31 cellular contexts compared by ENCODE assay signal in genomic region chr2:181755181-181755580, GRCh38.
"Had no signal": no experiment of that assay in that cellular context is flagged by ENCODE, and none has a peak within 500 bp of the region (broad histone marks: within the 10 kb centered on the region; RNA-seq: fewer than 3 reads in every experiment).

No MANE protein-coding gene starts in this region.

- H3K4me1 ChIP-seq: ascending aorta had no signal

- H3K27me3 ChIP-seq: ascending aorta, cardiac muscle cell had no signal

- H3K4me3 Mint-ChIP-seq: activated B cell treated with CpG ODN at 0.5 μM for 24 hours; activated CD4-positive, alpha-beta memory T cell treated with anti-CD3 and anti-CD28 coated beads for 36 hours; activated CD4-positive, alpha-beta T cell treated with anti-CD3 and anti-CD28 coated beads, Interleukin-2, amount 10 ng/mL, durations not matched to agents 7 days and 5 days; activated CD8-positive, alpha-beta T cell treated with anti-CD3 and anti-CD28 coated beads for 36 hours; activated naive CD4-positive, alpha-beta T cell treated with anti-CD3 and anti-CD28 coated beads, Interleukin-2, amount 10 ng/mL, durations not matched to agents 7 days and 5 days; activated naive CD4-positive, alpha-beta T cell treated with anti-CD3 and anti-CD28 coated beads, Interleukin-2, amount 50 U/mL, for 24 hours; activated naive CD8-positive, alpha-beta T cell; activated naive CD8-positive, alpha-beta T cell treated with anti-CD3 and anti-CD28 coated beads, Interleukin-2, amount 10 ng/mL, durations not matched to agents 7 days and 5 days; activated naive CD8-positive, alpha-beta T cell treated with anti-CD3 and anti-CD28 coated beads, Interleukin-2, amount 50 U/mL, for 24 hours; activated T-cell treated with anti-CD3 and anti-CD28 coated beads, Interleukin-2, amount 50 U/mL, for 24 hours; brain; central memory CD8-positive, alpha-beta T cell; T-helper 1 cell treated with Interleukin-12 subunit alpha and Interleukin-12 subunit beta and Interleukin-4 antibody, amounts not matched to agents 30 μg/mL and 1 μg/mL, for 36 hours; T-helper 2 cell treated with Interferon-gamma antibody and Interleukin-4, amounts not matched to agents 5 μg/mL and 100 μg/mL, for 36 hours had no signal

- H3K4me3 ChIP-seq: ascending aorta, cardiac muscle cell had no signal

- DNase-seq: activated B cell treated with CpG ODN at 0.5 μM for 24 hours; activated CD4-positive, alpha-beta memory T cell treated with anti-CD3 and anti-CD28 coated beads for 36 hours; activated CD4-positive, alpha-beta T cell treated with anti-CD3 and anti-CD28 coated beads for 48 hours; activated CD4-positive, alpha-beta T cell treated with anti-CD3 and anti-CD28 coated beads, Interleukin-2, amount 10 ng/mL, durations not matched to agents 7 days and 5 days; activated CD4-positive, CD25-positive, alpha-beta regulatory T cell treated with anti-CD3 and anti-CD28 coated beads, Interleukin-2, amount 50 U/mL, for 72 hours; activated CD8-positive, alpha-beta memory T cell treated with anti-CD3 and anti-CD28 coated beads, Interleukin-2, amount 50 U/mL, for 48 hours; activated CD8-positive, alpha-beta T cell treated with anti-CD3 and anti-CD28 coated beads for 36 hours; activated effector memory CD4-positive, alpha-beta T cell treated with Interleukin-2 at 50 U/mL for 16 hours; activated gamma-delta T cell; activated naive CD4-positive, alpha-beta T cell treated with anti-CD3 and anti-CD28 coated beads, Interleukin-2, amount 10 ng/mL, durations not matched to agents 7 days and 5 days; activated naive CD4-positive, alpha-beta T cell treated with Interleukin-2 at 50 U/mL for 16 hours; activated naive CD8-positive, alpha-beta T cell treated with anti-CD3 and anti-CD28 coated beads, Interleukin-2, amount 10 ng/mL, durations not matched to agents 7 days and 5 days; activated naive CD8-positive, alpha-beta T cell treated with anti-CD3 and anti-CD28 coated beads, Interleukin-2, amount 50 U/mL, for 24 hours; activated T-cell treated with anti-CD3 and anti-CD28 coated beads, Interleukin-2, amount 50 U/mL, for 24 hours; amygdala; anterior cingulate cortex; caudate nucleus; cerebellar nuclear complex; T-helper 1 cell; T-helper 2 cell; T-helper 9 cell had no signal

- H3K36me3 ChIP-seq: ascending aorta, cardiac muscle cell had no signal

- H3K9me3 Mint-ChIP-seq: activated B cell treated with CpG ODN at 0.5 μM for 24 hours; activated CD4-positive, alpha-beta memory T cell treated with anti-CD3 and anti-CD28 coated beads for 36 hours; activated CD4-positive, alpha-beta T cell treated with anti-CD3 and anti-CD28 coated beads, Interleukin-2, amount 10 ng/mL, durations not matched to agents 7 days and 5 days; activated CD8-positive, alpha-beta T cell treated with anti-CD3 and anti-CD28 coated beads for 36 hours; activated naive CD4-positive, alpha-beta T cell treated with anti-CD3 and anti-CD28 coated beads, Interleukin-2, amount 10 ng/mL, durations not matched to agents 7 days and 5 days; activated naive CD4-positive, alpha-beta T cell treated with anti-CD3 and anti-CD28 coated beads, Interleukin-2, amount 50 U/mL, for 24 hours; activated naive CD8-positive, alpha-beta T cell treated with anti-CD3 and anti-CD28 coated beads, Interleukin-2, amount 50 U/mL, for 24 hours; activated T-helper 2 cell treated with anti-CD3 and anti-CD28 coated beads, Interferon-gamma antibody, Interleukin-2, Interleukin-4, amounts not matched to agents 10 μg/mL and 5 μg/mL and 100 μg/mL, durations not matched to agents 14 hours and 24 hours and 36 hours; central memory CD8-positive, alpha-beta T cell; T-helper 1 cell treated with Interleukin-12 subunit alpha and Interleukin-12 subunit beta and Interleukin-4 antibody, amounts not matched to agents 30 μg/mL and 1 μg/mL, for 36 hours; T-helper 2 cell treated with Interferon-gamma antibody and Interleukin-4, amounts not matched to agents 5 μg/mL and 100 μg/mL, for 36 hours had no signal

- ATAC-seq: activated CD8-positive, alpha-beta T cell treated with anti-CD3 and anti-CD28 coated beads for 36 hours; activated naive CD8-positive, alpha-beta T cell treated with anti-CD3 and anti-CD28 coated beads, Interleukin-2, amount 50 U/mL, for 24 hours had no signal

- H3K9me3 ChIP-seq: ascending aorta had no signal

- H3K4me1 Mint-ChIP-seq: activated B cell treated with CpG ODN at 0.5 μM for 24 hours; activated CD4-positive, alpha-beta T cell treated with anti-CD3 and anti-CD28 coated beads, Interleukin-2, amount 10 ng/mL, durations not matched to agents 7 days and 5 days; activated naive CD4-positive, alpha-beta T cell treated with anti-CD3 and anti-CD28 coated beads, Interleukin-2, amount 10 ng/mL, durations not matched to agents 7 days and 5 days; activated naive CD4-positive, alpha-beta T cell treated with anti-CD3 and anti-CD28 coated beads, Interleukin-2, amount 50 U/mL, for 24 hours; activated naive CD8-positive, alpha-beta T cell treated with anti-CD3 and anti-CD28 coated beads, Interleukin-2, amount 10 ng/mL, durations not matched to agents 7 days and 5 days; activated naive CD8-positive, alpha-beta T cell treated with anti-CD3 and anti-CD28 coated beads, Interleukin-2, amount 50 U/mL, for 24 hours; central memory CD8-positive, alpha-beta T cell had no signal

- H3K27ac ChIP-seq: ascending aorta, cardiac muscle cell, VCaP had no signal

- H3K36me3 Mint-ChIP-seq: activated CD4-positive, alpha-beta memory T cell treated with anti-CD3 and anti-CD28 coated beads for 36 hours; activated naive CD4-positive, alpha-beta T cell treated with anti-CD3 and anti-CD28 coated beads, Interleukin-2, amount 10 ng/mL, durations not matched to agents 7 days and 5 days; activated naive CD4-positive, alpha-beta T cell treated with anti-CD3 and anti-CD28 coated beads, Interleukin-2, amount 50 U/mL, for 24 hours; activated naive CD8-positive, alpha-beta T cell; activated naive CD8-positive, alpha-beta T cell treated with anti-CD3 and anti-CD28 coated beads, Interleukin-2, amount 10 ng/mL, durations not matched to agents 7 days and 5 days; brain had no signal

- H3K27ac Mint-ChIP-seq: activated B cell treated with CpG ODN at 0.5 μM for 24 hours; activated CD4-positive, alpha-beta memory T cell treated with anti-CD3 and anti-CD28 coated beads for 36 hours; activated CD4-positive, alpha-beta T cell treated with anti-CD3 and anti-CD28 coated beads, Interleukin-2, amount 10 ng/mL, durations not matched to agents 7 days and 5 days; activated CD8-positive, alpha-beta T cell treated with anti-CD3 and anti-CD28 coated beads for 36 hours; activated naive CD4-positive, alpha-beta T cell treated with anti-CD3 and anti-CD28 coated beads, Interleukin-2, amount 10 ng/mL, durations not matched to agents 7 days and 5 days; activated naive CD4-positive, alpha-beta T cell treated with anti-CD3 and anti-CD28 coated beads, Interleukin-2, amount 50 U/mL, for 24 hours; activated naive CD8-positive, alpha-beta T cell; activated naive CD8-positive, alpha-beta T cell treated with anti-CD3 and anti-CD28 coated beads, Interleukin-2, amount 10 ng/mL, durations not matched to agents 7 days and 5 days; activated naive CD8-positive, alpha-beta T cell treated with anti-CD3 and anti-CD28 coated beads, Interleukin-2, amount 50 U/mL, for 24 hours; activated T-cell treated with anti-CD3 and anti-CD28 coated beads, Interleukin-2, amount 50 U/mL, for 24 hours; activated T-helper 2 cell treated with anti-CD3 and anti-CD28 coated beads, Interferon-gamma antibody, Interleukin-2, Interleukin-4, amounts not matched to agents 10 μg/mL and 5 μg/mL and 100 μg/mL, durations not matched to agents 14 hours and 24 hours and 36 hours; T-helper 1 cell treated with Interleukin-12 subunit alpha and Interleukin-12 subunit beta and Interleukin-4 antibody, amounts not matched to agents 30 μg/mL and 1 μg/mL, for 36 hours; T-helper 2 cell treated with Interferon-gamma antibody and Interleukin-4, amounts not matched to agents 5 μg/mL and 100 μg/mL, for 36 hours had no signal
